Comparison of ENCODE assay signal across 15 cellular contexts in the genomic region with DNA sequence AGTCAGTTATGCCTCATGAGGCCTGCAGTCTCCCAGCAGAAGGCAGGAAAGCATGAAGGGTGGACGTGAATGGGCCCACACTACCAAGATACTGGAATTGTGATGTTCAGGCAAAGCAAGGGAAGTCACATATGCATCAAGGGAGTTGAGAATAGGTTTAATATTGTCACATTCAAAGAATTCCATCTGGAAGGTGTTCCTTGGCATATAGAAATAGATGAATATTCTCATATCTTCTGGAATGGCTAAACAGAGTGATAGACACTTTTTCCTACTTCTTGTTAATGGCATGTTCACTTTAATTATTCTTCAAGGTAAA.
DNase-seq lines count a peak whose midpoint lies in the region; TF ChIP-seq lines count a peak whose summit lies in the region.
"Had no signal": no experiment of that assay in that cellular context is flagged by ENCODE, and none has a peak within 500 bp of the region (broad histone marks: within the 10 kb centered on the region; RNA-seq: fewer than 3 reads in every experiment).

No MANE protein-coding gene starts in this region.

- H3K9me3 ChIP-seq in mammary epithelial cell (replicated peaks; ENCODE audit: insufficient read depth, low read length): no peaks in the 10 kb centered on the region
- no peaks in the 10 kb centered on the region for H3K9me3 ChIP-seq in osteoblast (ENCODE audit: low read depth, low read length)

- POLR2A ChIA-PET in MCF 10A (lab: Yijun Ruan, JAX): interaction anchor here (1.5 to 2.1 kb wide), 5 partner anchors 9 to 20 kb away, joined by 3 to 8 read pairs (median 6); no protein-coding TSS in a partner anchor

- TF ChIP-seq CTCF in MCF 10A (IDR thresholded peaks at IDR 0.05; ENCODE audit: unreplicated experiment) (no peak), mammary epithelial cell (conservative IDR thresholded peaks at IDR 0.05 in 1 of 2, IDR thresholded peaks at IDR 0.05 in 1 of 2; ENCODE audit: extremely low read depth in 1 of 2, insufficient read depth in 1 of 2, low read depth in 1 of 2, low read length in 2 of 2) (no peak), osteoblast (IDR thresholded peaks at IDR 0.05; ENCODE audit: extremely low read depth, low read depth, low read length) (no peak), type B pancreatic cell (conservative IDR thresholded peaks at IDR 0.05) (no peak), mesothelial cell of epicardium (IDR thresholded peaks at IDR 0.05; ENCODE audit: unreplicated experiment) (no peak)

- H3K27me3 Mint-ChIP-seq in MCF 10A (ENCODE audit: insufficient read depth, unreplicated experiment) (no peaks in the 10 kb centered on the region), type B pancreatic cell (no peaks in the 10 kb centered on the region), mesothelial cell of epicardium (ENCODE audit: low read depth) (no peaks in the 10 kb centered on the region)
- no peaks in the 10 kb centered on the region for H3K27me3 Mint-ChIP-seq in T-helper 2 cell treated with Interferon-gamma antibody and Interleukin-4, amounts not matched to agents 5 μg/mL and 100 μg/mL, for 36 hours (ENCODE audit: low read depth)

- in situ Hi-C loops in mammary epithelial cell (cut with MboI; ENCODE audit: low sequenced_read_pairs in 2 of 2): no loop called here

- H3K4me1 Mint-ChIP-seq in MCF 10A (ENCODE audit: insufficient read depth, unreplicated experiment) (peaks cover 19% of the 10 kb centered on the region), type B pancreatic cell (ENCODE audit: unreplicated experiment) (peaks cover 19% of the 10 kb centered on the region), mesothelial cell of epicardium (peaks cover 15% of the 10 kb centered on the region)
- H3K4me1 Mint-ChIP-seq in T-helper 2 cell treated with Interferon-gamma antibody and Interleukin-4, amounts not matched to agents 5 μg/mL and 100 μg/mL, for 36 hours (ENCODE audit: low read depth): peaks cover 16% of the 10 kb centered on the region

- no peak overlapping the region for H3K9ac ChIP-seq in mammary epithelial cell (ENCODE audit: insufficient read depth, low read length)

- no peak overlapping the region for H2AFZ ChIP-seq in mammary epithelial cell (ENCODE audit: low read depth, low read length)
- H2AFZ ChIP-seq in osteoblast (ENCODE audit: low read length): peak overlapping the region; percentile 37

- H3K27me3 ChIP-seq in mammary epithelial cell (ENCODE audit: insufficient read depth, low read length) (no peaks in the 10 kb centered on the region), osteoblast (ENCODE audit: insufficient read depth, low read length) (no peaks in the 10 kb centered on the region)

- CTCF ChIA-PET in MCF 10A (lab: Yijun Ruan, JAX): interaction anchor here (0.6 kb wide), 1 partner anchor 669 kb away, joined by 3 read pairs; no protein-coding TSS in a partner anchor
- CTCF ChIA-PET in mammary epithelial cell (lab: Charles Lee; ENCODE audit: low non-redundant PET): no interaction called here

- WGBS in mammary epithelial cell (ENCODE audit: low coverage, missing lambda C conversion rate): 100% methylated on average over 1 of the region's 1 CpG

- no peaks in the 10 kb centered on the region for H3K36me3 Mint-ChIP-seq in MCF 10A (ENCODE audit: insufficient read depth, unreplicated experiment)
- peaks cover 18% of the 10 kb centered on the region for H3K36me3 Mint-ChIP-seq in type B pancreatic cell
- peaks cover 4% of the 10 kb centered on the region for H3K36me3 Mint-ChIP-seq in T-helper 2 cell treated with Interferon-gamma antibody and Interleukin-4, amounts not matched to agents 5 μg/mL and 100 μg/mL, for 36 hours (ENCODE audit: low read depth)
- H3K36me3 Mint-ChIP-seq in mesothelial cell of epicardium: no peaks in the 10 kb centered on the region

- H3K36me3 ChIP-seq in mammary epithelial cell (ENCODE audit: insufficient read depth, low read length) (no peaks in the 10 kb centered on the region), osteoblast (ENCODE audit: insufficient read depth, low read length) (no peaks in the 10 kb centered on the region)

- no peak overlapping the region for H3K4me2 ChIP-seq in mammary epithelial cell (ENCODE audit: insufficient read depth, low read depth, low read length)
- H3K4me2 ChIP-seq in osteoblast (ENCODE audit: insufficient read depth, low read length): no peak overlapping the region

- no peak overlapping the region for H3K4me3 Mint-ChIP-seq in MCF 10A (ENCODE audit: unreplicated experiment)
- no peak overlapping the region for H3K4me3 Mint-ChIP-seq in type B pancreatic cell
- no peak overlapping the region for H3K4me3 Mint-ChIP-seq in T-helper 2 cell treated with Interferon-gamma antibody and Interleukin-4, amounts not matched to agents 5 μg/mL and 100 μg/mL, for 36 hours
- no peak overlapping the region for H3K4me3 Mint-ChIP-seq in mesothelial cell of epicardium
- H3K4me3 Mint-ChIP-seq: activated T-helper 1 cell treated with anti-CD3 and anti-CD28 coated beads, Interleukin-12 subunit alpha, Interleukin-12 subunit beta, Interleukin-2, Interleukin-4 antibody, amounts not matched to agents 30 ng/mL and 10 ng/mL and 1 ng/mL, durations not matched to agents 14 hours and 24 hours and 36 hours; CD8-positive, alpha-beta T cell had no signal

- H3K4me3 ChIP-seq in mammary epithelial cell (replicated peaks in 1 of 3; ENCODE audit: insufficient read depth in 1 of 3, low read depth in 2 of 3, low read length in 3 of 3) (no peak overlapping the region), osteoblast (ENCODE audit: insufficient read depth, low read length) (no peak overlapping the region)

- BruUV-seq in MCF 10A (replicated peaks; lab: Mats Ljungman, UMichigan): no TSS peak
- BruUV-seq in mammary epithelial cell (replicated peaks; lab: Mats Ljungman, UMichigan): no TSS peak

- H4K20me1 ChIP-seq in mammary epithelial cell (ENCODE audit: insufficient read depth, low read length) (no peaks in the 10 kb centered on the region), osteoblast (ENCODE audit: insufficient read depth, low read length) (no peaks in the 10 kb centered on the region)

- H3K27ac ChIP-seq in mammary epithelial cell (ENCODE audit: insufficient read depth, low read depth, low read length) (no peak overlapping the region), epithelial cell of prostate (peak overlapping the region; percentile 70), osteoblast (ENCODE audit: low read depth, low read length) (no peak overlapping the region)

- intact Hi-C loops in MCF 10A (cut with micrococcal nuclease): loop anchor here (5.0 kb wide), 1 partner anchor 74 kb away; no protein-coding TSS in a partner anchor
- intact Hi-C loops in mammary epithelial cell (cut with micrococcal nuclease): no loop called here

- dilution Hi-C loops in mammary epithelial cell (cut with HindIII; ENCODE audit: low sequenced_read_pairs): no loop called here

- no peaks in the 10 kb centered on the region for H3K9me3 Mint-ChIP-seq in MCF 10A (ENCODE audit: unreplicated experiment)
- H3K9me3 Mint-ChIP-seq in type B pancreatic cell: peaks cover 16% of the 10 kb centered on the region
- H3K9me3 Mint-ChIP-seq in T-helper 2 cell treated with Interferon-gamma antibody and Interleukin-4, amounts not matched to agents 5 μg/mL and 100 μg/mL, for 36 hours: peaks cover 8% of the 10 kb centered on the region
- H3K9me3 Mint-ChIP-seq in mesothelial cell of epicardium: no peaks in the 10 kb centered on the region
- H3K9me3 Mint-ChIP-seq: CD8-positive, alpha-beta T cell had no signal

- H3K79me2 ChIP-seq in mammary epithelial cell (ENCODE audit: insufficient read depth, low read length): peaks cover 3% of the 10 kb centered on the region
- H3K79me2 ChIP-seq in osteoblast (ENCODE audit: insufficient read depth, low read length): no peaks in the 10 kb centered on the region

- H3K4me1 ChIP-seq in mammary epithelial cell (ENCODE audit: insufficient read depth, low read length) (peaks cover 26% of the 10 kb centered on the region), osteoblast (ENCODE audit: insufficient read depth, low read length) (peaks cover 26% of the 10 kb centered on the region)

- H3K27ac Mint-ChIP-seq in MCF 10A (ENCODE audit: low read depth, unreplicated experiment) (peak overlapping the region; percentile 85), type B pancreatic cell (peak overlapping the region; percentile 68), mesothelial cell of epicardium (no peak overlapping the region)
- H3K27ac Mint-ChIP-seq in T-helper 2 cell treated with Interferon-gamma antibody and Interleukin-4, amounts not matched to agents 5 μg/mL and 100 μg/mL, for 36 hours: no peak overlapping the region
- H3K27ac Mint-ChIP-seq: activated T-helper 1 cell treated with anti-CD3 and anti-CD28 coated beads, Interleukin-12 subunit alpha, Interleukin-12 subunit beta, Interleukin-2, Interleukin-4 antibody, amounts not matched to agents 30 ng/mL and 10 ng/mL and 1 ng/mL, durations not matched to agents 14 hours and 24 hours and 36 hours; CD8-positive, alpha-beta T cell had no signal

- DNase-seq in MCF 10A (ENCODE audit: unreplicated experiment): no peak
- DNase-seq in mammary epithelial cell: no peak
- no peak for DNase-seq in epithelial cell of prostate (ENCODE audit: low read depth, low spot score)
- no peak for DNase-seq in osteoblast (ENCODE audit: insufficient read length, low spot score, missing footprints)
- DNase-seq in type B pancreatic cell (ENCODE audit: extremely low spot score, unreplicated experiment): no peak
- DNase-seq in NCI-H1105 (lab: John Stamatoyannopoulos, UW): no peak
- DNase-seq in T-helper 2 cell treated with Interferon-gamma antibody and Interleukin-4, amounts not matched to agents 5 μg/mL and 100 μg/mL, for 36 hours (ENCODE audit: low spot score): no peak
- no peak for DNase-seq in mesothelial cell of epicardium (ENCODE audit: low spot score in 2 of 2, unreplicated experiment in 2 of 2)
- DNase-seq: 8988T; CD8-positive, alpha-beta T cell; GF-D8; NK-92 treated with Interleukin-12 subunit alpha and Interleukin-12 subunit beta, amount 100 ng/mL, for 24 hours; SHP77; trophoblast cell had no signal

Comparison
In these comparisons a context has a peak if more than half of its experiments do, and no peak if none do; other contexts are left out.
1. H3K27ac Mint-ChIP-seq: peak in MCF 10A (single experiment) and type B pancreatic cell (single experiment); none in T-helper 2 cell treated with Interferon-gamma antibody and Interleukin-4, amounts not matched to agents 5 μg/mL and 100 μg/mL, for 36 hours (single experiment) and mesothelial cell of epicardium (single experiment).